32 cellular contexts compared by ENCODE assay signal in the genomic region with DNA sequence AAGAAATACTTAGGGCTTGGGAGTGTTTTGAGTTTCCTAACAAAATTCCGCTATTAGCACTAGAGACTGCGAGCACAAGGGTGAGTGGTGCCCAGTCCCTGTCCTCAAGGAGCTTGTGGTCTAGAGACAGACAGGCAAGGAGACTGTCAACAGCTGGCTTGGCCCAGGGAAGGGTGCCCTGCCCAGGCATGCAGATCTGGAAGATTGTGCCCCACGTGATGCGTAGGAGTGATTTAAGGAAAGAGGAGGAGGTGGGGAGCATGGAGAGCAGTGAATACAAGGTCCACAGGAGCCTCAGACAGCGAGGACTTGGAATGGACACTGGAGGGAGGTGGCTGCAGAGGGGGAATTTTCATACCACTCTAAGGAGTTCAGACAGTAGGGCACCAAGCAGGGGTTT. TPM values are rescaled to one million over a fixed set of nuclear protein-coding genes. Genes with fewer than 3 reads are reported as not detected.
DNase-seq lines count a peak whose midpoint lies in the region; ATAC-seq, FAIRE-seq and TF ChIP-seq lines count a peak whose summit lies in the region.
"Had no signal": no experiment of that assay in that cellular context is flagged by ENCODE, and none has a peak within 500 bp of the region (broad histone marks: within the 10 kb centered on the region; RNA-seq: fewer than 3 reads in every experiment).

No MANE protein-coding gene starts in this region.

- no peak overlapping the region for H3K4me3 ChIP-seq in mammary epithelial cell (replicated peaks in 1 of 3; ENCODE audit: insufficient read depth in 1 of 3, low read depth in 2 of 3, low read length in 3 of 3)
- H3K4me3 ChIP-seq: HAP-1, psoas muscle, suprapubic skin, upper lobe of left lung had no signal

- peaks cover 16% of the 10 kb centered on the region for H3K4me1 Mint-ChIP-seq in stimulated activated naive CD8-positive, alpha-beta T cell treated with anti-CD3 and anti-CD28 coated beads, Interleukin-15, Interleukin-2, amounts not matched to agents 100 ng/mL and 50 ng/mL, for 24 hours (ENCODE audit: low read depth)
- H3K4me1 Mint-ChIP-seq in stimulated activated naive CD8-positive, alpha-beta T cell treated with anti-CD3 and anti-CD28 coated beads, Interleukin-15, amount 100 ng/mL, for 72 hours: no peaks in the 10 kb centered on the region
- H3K4me1 Mint-ChIP-seq in naive B cell: peaks cover 31 to 52% (median 34%) of the 10 kb centered on the region in 3 donors
- H3K4me1 Mint-ChIP-seq: activated naive CD4-positive, alpha-beta T cell treated with anti-CD3 and anti-CD28 coated beads, Interleukin-2, amount 50 U/mL, for 24 hours had no signal

- H3K27me3 Mint-ChIP-seq in stimulated activated naive CD8-positive, alpha-beta T cell treated with anti-CD3 and anti-CD28 coated beads, Interleukin-15, Interleukin-2, amounts not matched to agents 100 ng/mL and 50 ng/mL, for 24 hours: no peaks in the 10 kb centered on the region
- H3K27me3 Mint-ChIP-seq in stimulated activated naive CD8-positive, alpha-beta T cell treated with anti-CD3 and anti-CD28 coated beads, Interleukin-15, amount 100 ng/mL, for 72 hours: no peaks in the 10 kb centered on the region
- H3K27me3 Mint-ChIP-seq in naive B cell: no peaks in the 10 kb centered on the region
- H3K27me3 Mint-ChIP-seq: activated naive CD4-positive, alpha-beta T cell treated with anti-CD3 and anti-CD28 coated beads, Interleukin-2, amount 50 U/mL, for 24 hours had no signal

- no peak for TF ChIP-seq CTCF in mammary epithelial cell (conservative IDR thresholded peaks at IDR 0.05 in 1 of 2, IDR thresholded peaks at IDR 0.05 in 1 of 2; ENCODE audit: extremely low read depth in 1 of 2, insufficient read depth in 1 of 2, low read depth in 1 of 2, low read length in 2 of 2)

- no peaks in the 10 kb centered on the region for H4K20me1 ChIP-seq in mammary epithelial cell (ENCODE audit: insufficient read depth, low read length)

- peaks cover 12% of the 10 kb centered on the region for H3K36me3 Mint-ChIP-seq in stimulated activated naive CD8-positive, alpha-beta T cell treated with anti-CD3 and anti-CD28 coated beads, Interleukin-15, Interleukin-2, amounts not matched to agents 100 ng/mL and 50 ng/mL, for 24 hours (ENCODE audit: low read depth)
- H3K36me3 Mint-ChIP-seq in naive B cell: peaks cover 21% of the 10 kb centered on the region in 2 donors

- H3K9me3 Mint-ChIP-seq in stimulated activated naive CD8-positive, alpha-beta T cell treated with anti-CD3 and anti-CD28 coated beads, Interleukin-15, Interleukin-2, amounts not matched to agents 100 ng/mL and 50 ng/mL, for 24 hours: no peaks in the 10 kb centered on the region
- no peaks in the 10 kb centered on the region for H3K9me3 Mint-ChIP-seq in stimulated activated naive CD8-positive, alpha-beta T cell treated with anti-CD3 and anti-CD28 coated beads, Interleukin-15, amount 100 ng/mL, for 72 hours
- no peaks in the 10 kb centered on the region for H3K9me3 Mint-ChIP-seq in naive B cell
- H3K9me3 Mint-ChIP-seq: activated naive CD4-positive, alpha-beta T cell treated with anti-CD3 and anti-CD28 coated beads, Interleukin-2, amount 50 U/mL, for 24 hours; activated T-helper 2 cell treated with anti-CD3 and anti-CD28 coated beads, Interferon-gamma antibody, Interleukin-2, Interleukin-4, amounts not matched to agents 10 μg/mL and 5 μg/mL and 100 μg/mL, durations not matched to agents 14 hours and 24 hours and 36 hours; immature natural killer cell had no signal

- no peak overlapping the region for H3K4me3 Mint-ChIP-seq in stimulated activated naive CD8-positive, alpha-beta T cell treated with anti-CD3 and anti-CD28 coated beads, Interleukin-15, Interleukin-2, amounts not matched to agents 100 ng/mL and 50 ng/mL, for 24 hours
- H3K4me3 Mint-ChIP-seq in stimulated activated naive CD8-positive, alpha-beta T cell treated with anti-CD3 and anti-CD28 coated beads, Interleukin-15, amount 100 ng/mL, for 72 hours: no peak overlapping the region
- H3K4me3 Mint-ChIP-seq in naive B cell: peak overlapping the region; percentile 6 to 87 (median 70)
- H3K4me3 Mint-ChIP-seq: activated naive CD4-positive, alpha-beta T cell treated with anti-CD3 and anti-CD28 coated beads, Interleukin-2, amount 50 U/mL, for 24 hours had no signal

- dilution Hi-C loops in mammary epithelial cell (cut with HindIII; ENCODE audit: low sequenced_read_pairs): no loop called here

- H3K9me3 ChIP-seq in mammary epithelial cell (replicated peaks; ENCODE audit: insufficient read depth, low read length): peaks cover 2% of the 10 kb centered on the region
- H3K9me3 ChIP-seq: HAP-1, psoas muscle, suprapubic skin, upper lobe of left lung had no signal

- H2AFZ ChIP-seq in mammary epithelial cell (ENCODE audit: low read depth, low read length): peak overlapping the region; percentile 8

- CTCF ChIA-PET in mammary epithelial cell (lab: Charles Lee; ENCODE audit: low non-redundant PET): no interaction called here

- no peaks in the 10 kb centered on the region for H3K79me2 ChIP-seq in mammary epithelial cell (ENCODE audit: insufficient read depth, low read length)

- DNase-seq in stimulated activated naive CD8-positive, alpha-beta T cell treated with anti-CD3 and anti-CD28 coated beads, Interleukin-15, amount 100 ng/mL, for 72 hours: no peak
- no peak for DNase-seq in mammary epithelial cell
- DNase-seq in naive B cell: no peak
- DNase-seq in RCC 7860 (ENCODE audit: low spot score): no peak
- no peak for DNase-seq in 8988T
- DNase-seq in foreskin melanocyte: no peak
- DNase-seq: activated CD4-positive, alpha-beta T cell treated with anti-CD3 and anti-CD28 coated beads for 4 hours; activated CD8-positive, alpha-beta memory T cell treated with anti-CD3 and anti-CD28 coated beads for 24 hours; activated T-cell treated with anti-CD3 and anti-CD28 coated beads for 4 hours; amygdala; brain microvascular endothelial cell; immature natural killer cell; Karpas-422; MV-4-11; NCI-H1436; NCI-H2081; NCI-H226; nucleus accumbens; psoas muscle; SIG-M5; stimulated activated CD4-positive, alpha-beta T cell treated with anti-CD3 and anti-CD28 coated beads, Interleukin-15, amount 100 ng/mL, for 24 hours; stimulated activated CD4-positive, alpha-beta T cell treated with anti-CD3 and anti-CD28 coated beads, Interleukin-4, amount 100 ng/mL, for 4 hours; upper lobe of left lung had no signal

- no peak for FAIRE-seq in RCC 7860 (lab: Jason Lieb, UNC)
- FAIRE-seq: endothelial cell of umbilical vein, GM12891 had no signal

- H3K9ac ChIP-seq in mammary epithelial cell (ENCODE audit: insufficient read depth, low read length): no peak overlapping the region

- 67% methylated on average over 5 of the region's 5 CpGs for WGBS in mammary epithelial cell (ENCODE audit: low coverage, missing lambda C conversion rate)

- no TSS peak for BruUV-seq in mammary epithelial cell (replicated peaks; lab: Mats Ljungman, UMichigan)

- intact Hi-C loops in mammary epithelial cell (cut with micrococcal nuclease): no loop called here

- H3K27ac Mint-ChIP-seq in stimulated activated naive CD8-positive, alpha-beta T cell treated with anti-CD3 and anti-CD28 coated beads, Interleukin-15, Interleukin-2, amounts not matched to agents 100 ng/mL and 50 ng/mL, for 24 hours: peak overlapping the region; percentile 21
- H3K27ac Mint-ChIP-seq in stimulated activated naive CD8-positive, alpha-beta T cell treated with anti-CD3 and anti-CD28 coated beads, Interleukin-15, amount 100 ng/mL, for 72 hours: peak overlapping the region in 1 of 2 donors; percentile 28
- H3K27ac Mint-ChIP-seq in naive B cell: peak overlapping the region; percentile 80 to 98 (median 96)
- H3K27ac Mint-ChIP-seq: activated naive CD4-positive, alpha-beta T cell treated with anti-CD3 and anti-CD28 coated beads, Interleukin-2, amount 50 U/mL, for 24 hours; activated T-helper 2 cell treated with anti-CD3 and anti-CD28 coated beads, Interferon-gamma antibody, Interleukin-2, Interleukin-4, amounts not matched to agents 10 μg/mL and 5 μg/mL and 100 μg/mL, durations not matched to agents 14 hours and 24 hours and 36 hours; immature natural killer cell had no signal

- in situ Hi-C loops in mammary epithelial cell (cut with MboI; ENCODE audit: low sequenced_read_pairs in 2 of 2): no loop called here

- H3K4me1 ChIP-seq in mammary epithelial cell (ENCODE audit: insufficient read depth, low read length): peaks cover 6% of the 10 kb centered on the region
- H3K4me1 ChIP-seq: HAP-1, psoas muscle, suprapubic skin, upper lobe of left lung had no signal

- H3K27me3 ChIP-seq in mammary epithelial cell (ENCODE audit: insufficient read depth, low read length): no peaks in the 10 kb centered on the region
- H3K27me3 ChIP-seq: brain microvascular endothelial cell, suprapubic skin, upper lobe of left lung had no signal

- H3K27ac ChIP-seq in mammary epithelial cell (ENCODE audit: insufficient read depth, low read depth, low read length): no peak overlapping the region
- H3K27ac ChIP-seq: brain microvascular endothelial cell, psoas muscle, suprapubic skin, upper lobe of left lung had no signal

- ATAC-seq in stimulated activated naive CD8-positive, alpha-beta T cell treated with anti-CD3 and anti-CD28 coated beads, Interleukin-15, amount 100 ng/mL, for 72 hours: no peak
- ATAC-seq in naive B cell (ENCODE audit: low read depth in 2 of 2): no peak
- ATAC-seq: left lobe of liver, Panc1, psoas muscle had no signal

- peak overlapping the region; percentile 1 for H3K4me2 ChIP-seq in mammary epithelial cell (ENCODE audit: insufficient read depth, low read depth, low read length)

- H3K36me3 ChIP-seq in mammary epithelial cell (ENCODE audit: insufficient read depth, low read length): peaks cover 23% of the 10 kb centered on the region
- H3K36me3 ChIP-seq: brain microvascular endothelial cell, HAP-1 had no signal

RNA-seq across cellular contexts. Expression of gene SCPEP1, which starts 25.0 kb away (rescaled TPM):
- 100 to 1,000 TPM in 1 of 2 donors, 10 to 100 TPM in 1; 81.8 to 142 TPM for total RNA-seq in mammary epithelial cell
- 83.0 TPM for polyA plus RNA-seq in mammary epithelial cell
- polyA minus RNA-seq in mammary epithelial cell: 46.2 TPM
- 100 to 1,000 TPM; 134 to 305 (median 175) TPM for polyA plus RNA-seq in naive B cell (ENCODE audit: low read depth in 6 of 6)

RNA-seq across cellular contexts. Expression of gene COIL, which starts 42.1 kb away (rescaled TPM):
- total RNA-seq in mammary epithelial cell: 10 to 100 TPM; 11.0 to 14.8 TPM
- 6.2 TPM for polyA plus RNA-seq in mammary epithelial cell
- 4.6 TPM for polyA minus RNA-seq in mammary epithelial cell
- 10 to 100 TPM; 19.5 to 25.9 (median 22.5) TPM for polyA plus RNA-seq in naive B cell (ENCODE audit: low read depth in 6 of 6)

Comparison
In these comparisons a context has a peak if more than half of its experiments do, and no peak if none do; other contexts are left out.
1. H3K4me3 Mint-ChIP-seq: peak in naive B cell (8 of 8); none in stimulated activated naive CD8-positive, alpha-beta T cell treated with anti-CD3 and anti-CD28 coated beads, Interleukin-15, Interleukin-2, amounts not matched to agents 100 ng/mL and 50 ng/mL, for 24 hours (single experiment) and stimulated activated naive CD8-positive, alpha-beta T cell treated with anti-CD3 and anti-CD28 coated beads, Interleukin-15, amount 100 ng/mL, for 72 hours (0 of 2).